ENCODE assay signal across 12 cellular contexts in genomic region chr9:88390371-88390990, GRCh38. TPM values are rescaled to one million over a fixed set of nuclear protein-coding genes. Genes with fewer than 3 reads are reported as not detected.
DNase-seq lines count a peak whose midpoint lies in the region; TF ChIP-seq lines count a peak whose summit lies in the region.
"Had no signal": no experiment of that assay in that cellular context is flagged by ENCODE, and none has a peak within 500 bp of the region (broad histone marks: within the 10 kb centered on the region; RNA-seq: fewer than 3 reads in every experiment).

No MANE protein-coding gene starts in this region.

- peaks cover 4% of the 10 kb centered on the region for H3K27me3 Mint-ChIP-seq in brain
- H3K27me3 Mint-ChIP-seq in mesothelial cell of epicardium (ENCODE audit: low read depth), result no peaks in the 10 kb centered on the region
- H3K27me3 Mint-ChIP-seq: activated B cell treated with CpG ODN at 0.5 μM for 24 hours had no signal

- H3K27ac ChIP-seq in prostate gland, result no peak overlapping the region

- DNase-seq in AG10803 (ENCODE audit: low read depth), result peak; percentile 75
- no peak for DNase-seq in HFF-Myc (ENCODE audit: extremely low read depth, low read depth)
- no peak for DNase-seq in mesothelial cell of epicardium (ENCODE audit: low spot score in 2 of 2, unreplicated experiment in 2 of 2)
- DNase-seq in DMS79 (lab: John Stamatoyannopoulos, UW), result no peak
- DNase-seq in prostate gland (ENCODE audit: low spot score), result no peak
- DNase-seq in SIG-M5 treated with dmso at 0.1 percent for 504 hours (lab: John Stamatoyannopoulos, UW; ENCODE audit: unreplicated experiment), result no peak
- no peak for DNase-seq in NCI-H446 treated with DMSO at 0.1 percent for 48 hours (lab: John Stamatoyannopoulos, UW)
- DNase-seq: activated B cell treated with CpG ODN at 0.5 μM for 24 hours, DMS79 treated with DMSO at 0.1 percent for 48 hours, KG1, NCI-H510A treated with DMSO at 0.1 percent for 48 hours had no signal

- TF ChIP-seq CTCF in AG10803 (conservative IDR thresholded peaks at IDR 0.05; ENCODE audit: low read length), result no peak
- no peak for TF ChIP-seq CTCF in HFF-Myc (IDR thresholded peaks at IDR 0.05; ENCODE audit: low read depth, low read length, missing control alignments)
- no peak for TF ChIP-seq CTCF in brain (conservative IDR thresholded peaks at IDR 0.05)
- no peak for TF ChIP-seq CTCF in mesothelial cell of epicardium (IDR thresholded peaks at IDR 0.05; ENCODE audit: unreplicated experiment)
- TF ChIP-seq CTCF in prostate gland (IDR thresholded peaks at IDR 0.05), result no peak

- no peaks in the 10 kb centered on the region for H3K4me1 ChIP-seq in prostate gland (replicated peaks)

- no peaks in the 10 kb centered on the region for H3K9me3 ChIP-seq in prostate gland

- H3K27ac Mint-ChIP-seq in brain, result peak overlapping the region in 4 of 5 experiments; percentile 74 to 99 (median 98)
- H3K27ac Mint-ChIP-seq in mesothelial cell of epicardium, result peak overlapping the region; percentile 98
- H3K27ac Mint-ChIP-seq: activated B cell treated with CpG ODN at 0.5 μM for 24 hours had no signal

- no peaks in the 10 kb centered on the region for H3K27me3 ChIP-seq in prostate gland (replicated peaks; ENCODE audit: insufficient read depth)

- H3K9me3 Mint-ChIP-seq in brain, result peaks cover 0 to 17% (median 9%) of the 10 kb centered on the region in 5 experiments
- H3K9me3 Mint-ChIP-seq in mesothelial cell of epicardium, result no peaks in the 10 kb centered on the region
- H3K9me3 Mint-ChIP-seq: activated B cell treated with CpG ODN at 0.5 μM for 24 hours had no signal

- H3K4me1 Mint-ChIP-seq in brain (peaks cover 64% of the 10 kb centered on the region), mesothelial cell of epicardium (peaks cover 59% of the 10 kb centered on the region)

- intact Hi-C loops in prostate gland (cut with DNase I), result no loop called here

- WGBS in prostate gland, result 47% methylated on average over 3 of the region's 3 CpGs

- H3K4me3 Mint-ChIP-seq in brain (peak overlapping the region; percentile 94 to 98 (median 96)), mesothelial cell of epicardium (peak overlapping the region; percentile 86)

- H3K36me3 Mint-ChIP-seq in brain (peaks cover 51% of the 10 kb centered on the region), mesothelial cell of epicardium (peaks cover 13% of the 10 kb centered on the region)

- H3K36me3 ChIP-seq in prostate gland, result no peaks in the 10 kb centered on the region

- TF ChIP-seq POLR2A in prostate gland (IDR thresholded peaks at IDR 0.05), result no peak

- peak overlapping the region; percentile 82 for H3K4me3 ChIP-seq in AG10803 (ENCODE audit: low read length)
- H3K4me3 ChIP-seq in HFF-Myc (replicated peaks; ENCODE audit: low read depth, low read length), result peak overlapping the region; percentile 74
- no peak overlapping the region for H3K4me3 ChIP-seq in prostate gland

RNA-seq across cellular contexts. Expression of gene SPIN1, which starts 2.2 kb away (rescaled TPM):
- polyA plus RNA-seq in brain (ENCODE audit: insufficient read depth, low read depth, low replicate concordance), result 98.1 TPM
- total RNA-seq in mesothelial cell of epicardium (181 to 194 TPM (median 187 TPM) in 3 replicates), prostate gland (10 to 100 TPM; 74.5 to 98.5 TPM)

Comparison
In these comparisons a context has a peak if more than half of its experiments do, and no peak if none do; other contexts are left out.
1. H3K4me3 ChIP-seq: peak in AG10803 (single experiment) and HFF-Myc (single experiment); none in prostate gland (0 of 2).